Comparison of ENCODE assay signal across 8 cellular contexts in genomic region chr4:141220655-141221605, GRCh38. TPM values are rescaled to one million over a fixed set of nuclear protein-coding genes. Genes with fewer than 3 reads are reported as not detected.
DNase-seq lines count a peak whose midpoint lies in the region; ATAC-seq, FAIRE-seq and TF ChIP-seq lines count a peak whose summit lies in the region.

TSS of gene ZNF330 (plus strand) at chr4:141220895. CDS start at chr4:141222372, 1,477 bp downstream.

- H2BK120ac ChIP-seq in H1 (replicated peaks; ENCODE audit: low read depth, low read length), result no peak within 1 kb of the TSS

- H3K4me1 ChIP-seq in H1 (replicated peaks in 1 of 4; ENCODE audit: control insufficient read depth in 3 of 4, insufficient read depth in 4 of 4, low read length in 3 of 4), result peaks cover 0 to 5% (median 3%) of the 10 kb centered on the region in 4 experiments; a peak in 5 of 7 replicates

- peaks cover 7% of the 10 kb centered on the region for H3K27me3 Mint-ChIP-seq in memory B cell

- peaks cover 0 to 4% of the 10 kb centered on the region in 2 experiments for H4K20me1 ChIP-seq in H1 (replicated peaks in 1 of 2; ENCODE audit: control insufficient read depth in 1 of 2, insufficient read depth in 2 of 2, low read length in 2 of 2)

- H3K4me2 ChIP-seq in H1 (ENCODE audit: insufficient read depth in 1 of 2, low read depth in 2 of 2, low read length in 2 of 2), result peak within 1 kb of the TSS; percentile 60 to 65

- POLR2A ChIA-PET in H1 (lab: Charles Lee; ENCODE audit: partially characterized antibody), result no interaction called here

- H3K36me3 Mint-ChIP-seq in memory B cell, result peaks cover 14% of the 10 kb centered on the region

- H3K27ac Mint-ChIP-seq in memory B cell, result peak within 1 kb of the TSS; percentile 95

- H3K4ac ChIP-seq in H1 (replicated peaks; ENCODE audit: insufficient read length, low read depth, low read length), result no peak within 1 kb of the TSS

- peak within 1 kb of the TSS; percentile 98 for H3K4me3 Mint-ChIP-seq in memory B cell

- WGBS in H1 (ENCODE audit: extremely low coverage in 1 of 2, insufficient coverage in 1 of 2, insufficient read length in 1 of 2, insufficient replicate concordance in 2 of 2, low coverage in 1 of 2, low lambda C conversion rate in 2 of 2, missing lambda C conversion rate in 1 of 2), 2 experiments, result 2% methylated on average over 42 of the region's 56 CpGs; no CpG with 5 or more reads in 1 of the 2 experiments

- peak in 1 of 3 experiments; percentile 1; a peak in 1 of 4 replicates for TF ChIP-seq CTCF in H1 (IDR thresholded peaks at IDR 0.05; ENCODE audit: control extremely low read depth in 1 of 3, insufficient read depth in 1 of 3, low read depth in 1 of 3, low read length in 3 of 3)

- H3K79me2 ChIP-seq in H1 (ENCODE audit: control insufficient read depth in 1 of 2, insufficient read depth in 2 of 2, low read length in 2 of 2), result peaks cover 0 to 35% of the 10 kb centered on the region in 2 experiments; a peak in 3 of 4 replicates

- H2BK20ac ChIP-seq in H1 (ENCODE audit: low read length), result no peak within 1 kb of the TSS

- H3K23me2 ChIP-seq in H1 (ENCODE audit: low read depth, low read length), result 0 out of 2 replicates have a peak, but pooled peaks cover 2% of the 10 kb centered on the region

- no peak within 1 kb of the TSS for H2BK5ac ChIP-seq in H1 (ENCODE audit: low read depth, low read length)

- DNase-seq in COLO668 (lab: John Stamatoyannopoulos, UW; ENCODE audit: unreplicated experiment), result peak; percentile 86
- DNase-seq in NOMO-1 (lab: John Stamatoyannopoulos, UW; ENCODE audit: unreplicated experiment in 2 of 2), result peak; percentile 60 to 61
- DNase-seq in activated CD8-positive, alpha-beta memory T cell treated with anti-CD3 and anti-CD28 coated beads for 48 hours (ENCODE audit: low read depth in 2 of 3, low spot score in 2 of 3), result peak; percentile 70 to 95 (median 89)
- DNase-seq in H1 (ENCODE audit: low read depth in 1 of 2, low spot score in 2 of 2), result peak; percentile 71 to 100
- peak; percentile 95 to 100 for DNase-seq in memory B cell (ENCODE audit: low spot score in 2 of 2)
- peak; percentile 71 for DNase-seq in stimulated activated CD8-positive, alpha-beta memory T cell treated with anti-CD3 and anti-CD28 coated beads, Interleukin-12 subunit alpha, Interleukin-12 subunit beta, amount 100 ng/mL, for 24 hours (ENCODE audit: extremely low read depth)

- ATAC-seq in GM19397 (IDR thresholded peaks at IDR 0.05; ENCODE audit: unreplicated experiment) (peak; percentile 92), HG03571 (IDR thresholded peaks at IDR 0.05; ENCODE audit: unreplicated experiment) (peak; percentile 91), memory B cell (ENCODE audit: low read depth) (peak; percentile 84)

- peak within 1 kb of the TSS; percentile 52 to 84 (median 70) for H3K9ac ChIP-seq in H1 (replicated peaks in 1 of 4; ENCODE audit: extremely low read depth in 1 of 4, low read depth in 3 of 4, low read length in 3 of 4)

- H3K27ac ChIP-seq in H1 (ENCODE audit: low read depth, low read length), result peak within 1 kb of the TSS; percentile 1; the same call in 1 of the 2 replicates

- no peak within 1 kb of the TSS for H4K5ac ChIP-seq in H1 (ENCODE audit: insufficient read length, low read depth, low read length)

- no peak within 1 kb of the TSS for H3K14ac ChIP-seq in H1 (ENCODE audit: insufficient read length)

- no peak within 1 kb of the TSS for H3K23ac ChIP-seq in H1 (ENCODE audit: insufficient read length)

- no peak for TF ChIP-seq RAD21 in H1 (IDR thresholded peaks at IDR 0.05 in 1 of 2, conservative IDR thresholded peaks at IDR 0.05 in 1 of 2; ENCODE audit: low read depth in 2 of 2, low read length in 2 of 2)

- no peak within 1 kb of the TSS for H2AK5ac ChIP-seq in H1 (ENCODE audit: low read depth, low read length)

- peaks cover 16% of the 10 kb centered on the region for H3K4me1 Mint-ChIP-seq in memory B cell

- no peak within 1 kb of the TSS for H2BK12ac ChIP-seq in H1 (ENCODE audit: low read depth, low read length)

- H3K56ac ChIP-seq in H1 (replicated peaks; ENCODE audit: insufficient read length, low read depth, low read length), result no peak within 1 kb of the TSS

- TF ChIP-seq POLR2A in H1 (IDR thresholded peaks at IDR 0.05; ENCODE audit: control extremely low read depth in 1 of 2, low read depth in 2 of 2, low read length in 2 of 2), result peak in 1 of 2 experiments; percentile 52; a peak in 2 of 3 replicates

- peak; percentile 88 for FAIRE-seq in H1 (lab: Jason Lieb, UNC)

- H3K9me3 ChIP-seq in H1 (ENCODE audit: insufficient read depth in 2 of 2, low read depth in 1 of 2, low read length in 1 of 2), result no peaks in the 10 kb centered on the region

- no peaks in the 10 kb centered on the region for H3K27me3 ChIP-seq in H1 (replicated peaks in 1 of 4; ENCODE audit: control insufficient read depth in 3 of 4, extremely low read depth in 1 of 4, insufficient read depth in 3 of 4, low read length in 3 of 4)

- peaks cover 0 to 14% (median 1%) of the 10 kb centered on the region in 4 experiments; a peak in 2 of 8 replicates for H3K36me3 ChIP-seq in H1 (ENCODE audit: control insufficient read depth in 2 of 4, insufficient read depth in 4 of 4, low read length in 3 of 4)

- TF ChIP-seq EP300 in H1 (IDR thresholded peaks at IDR 0.05; ENCODE audit: borderline replicate concordance in 1 of 2, low read depth in 2 of 2, low read length in 2 of 2), result no peak

- no peaks in the 10 kb centered on the region for H3K79me1 ChIP-seq in H1 (ENCODE audit: low read depth, low read length)

- peak within 1 kb of the TSS; percentile 95 for H2AFZ ChIP-seq in H1 (ENCODE audit: low read length)

- H3K4me3 ChIP-seq in H1 (ENCODE audit: extremely low read depth in 1 of 4, insufficient read depth in 2 of 4, low read depth in 3 of 4, low read length in 4 of 4), result peak within 1 kb of the TSS; percentile 87 to 98 (median 93)

- H4K8ac ChIP-seq in H1 (ENCODE audit: extremely low read depth, insufficient read depth, low read length), result peak within 1 kb of the TSS; percentile 90

- H2BK15ac ChIP-seq in H1 (ENCODE audit: low read length), result 0 out of 2 replicates have a peak within 1 kb of the TSS, but pooled peaks have one; percentile 96

- peak within 1 kb of the TSS; percentile 92 for H4K91ac ChIP-seq in H1 (replicated peaks; ENCODE audit: insufficient read length, low read length)

- no peaks in the 10 kb centered on the region for H3K9me3 Mint-ChIP-seq in memory B cell

- no peak within 1 kb of the TSS for H3K18ac ChIP-seq in H1 (ENCODE audit: extremely low read depth, low read length)

- CTCF ChIA-PET in H1 (lab: Charles Lee; ENCODE audit: partially characterized antibody), result interaction anchor here (0.6 kb wide), 1 partner anchor 824 kb away, joined by 3 read pairs; no protein-coding TSS in a partner anchor

TF ChIP-seq in H1, 55 proteins besides CTCF, POLR2A, EP300 and RAD21 (continues in another document):
- TF ChIP-seq RXRA (IDR thresholded peaks at IDR 0.05; ENCODE audit: insufficient read depth, low read depth, low read length) (no peak), ATF2 (IDR thresholded peaks at IDR 0.05; ENCODE audit: low read length) (peak; percentile 72; the same call in 1 of the 2 replicates), EGR1 (IDR thresholded peaks at IDR 0.05; ENCODE audit: borderline replicate concordance, low read depth, low read length) (peak; percentile 68; the same call in 1 of the 2 replicates), GTF2F1 (IDR thresholded peaks at IDR 0.05; ENCODE audit: borderline replicate concordance, low read depth, low read length) (no peak), E2F6 (IDR thresholded peaks at IDR 0.05) (peak; percentile 69), KDM1A (IDR thresholded peaks at IDR 0.05; ENCODE audit: borderline replicate concordance, low read length) (no peak), RFX5 (IDR thresholded peaks at IDR 0.05; ENCODE audit: borderline replicate concordance, low read depth, low read length) (no peak), PHF8 (conservative IDR thresholded peaks at IDR 0.05; ENCODE audit: low read depth, low read length) (peak; percentile 73), KDM4A (IDR thresholded peaks at IDR 0.05; ENCODE audit: low read depth, low read length, severe bottlenecking) (peak; percentile 83), JUND (IDR thresholded peaks at IDR 0.05; ENCODE audit: low read length) (0 out of 2 replicates have a peak, but pooled peaks have one; percentile 61), FOSL1 (IDR thresholded peaks at IDR 0.05; ENCODE audit: insufficient read depth, low read depth, low read length) (no peak), SRF (IDR thresholded peaks at IDR 0.05; ENCODE audit: low read depth, low read length) (no peak), ZNF274 (IDR thresholded peaks at IDR 0.05; ENCODE audit: borderline replicate concordance, extremely low read depth, low read length) (no peak), CREB1 (IDR thresholded peaks at IDR 0.05) (peak; percentile 94), SP4 (IDR thresholded peaks at IDR 0.05; ENCODE audit: low read length) (peak; percentile 58; the same call in 1 of the 2 replicates), SAP30 (IDR thresholded peaks at IDR 0.05; ENCODE audit: insufficient read depth, insufficient replicate concordance, low read length) (no peak)

RNA-seq across cellular contexts. Expression of gene ZNF330, which starts in this region (rescaled TPM):
- 44.3 and 45.7 TPM in 2 replicates for total RNA-seq in H1 (2021; fragmentation: NEBNext Ultra II Directional; extraction: Animal tissue kit (Norgen Biotek cat#: 25700))
- 16.0 and 17.7 TPM in 2 replicates for polyA plus RNA-seq in H1 (2011; rRNA removed)
- polyA plus RNA-seq in H1 (2011; cell fraction: cytosol; rRNA removed), result 34.9 TPM
- 10.6 TPM for polyA plus RNA-seq in H1 (2011; cell fraction: nucleus; rRNA removed)
- polyA plus RNA-seq in H1 (2012, experiment 1 of 2), result 38.2 to 47.2 TPM (median 40.7 TPM) in 4 replicates
- polyA plus RNA-seq in H1 (2012, experiment 2 of 2), result 7.8 TPM
- polyA plus RNA-seq in H1 (2013, experiment 1 of 2), result 25.5 TPM
- polyA plus RNA-seq in H1 (2013, experiment 2 of 2), result 27.7 TPM
- 43.7 and 60.5 TPM in 2 replicates for polyA minus RNA-seq in H1 (2011; rRNA and poly(A)+ RNA removed)
- 29.3 TPM for polyA minus RNA-seq in H1 (2011; cell fraction: cytosol; rRNA and poly(A)+ RNA removed)
- 11.6 TPM for polyA minus RNA-seq in H1 (2011; cell fraction: nucleus; rRNA and poly(A)+ RNA removed)

Comparison
In these comparisons a context has a peak if more than half of its experiments do, and no peak if none do; other contexts are left out.
1. Peak in every context shown above with its lines: DNase-seq, ATAC-seq, H3K4me3 ChIP-seq and H3K27ac ChIP-seq.